Comparison of ENCODE assay signal across 17 cellular contexts in the genomic region with DNA sequence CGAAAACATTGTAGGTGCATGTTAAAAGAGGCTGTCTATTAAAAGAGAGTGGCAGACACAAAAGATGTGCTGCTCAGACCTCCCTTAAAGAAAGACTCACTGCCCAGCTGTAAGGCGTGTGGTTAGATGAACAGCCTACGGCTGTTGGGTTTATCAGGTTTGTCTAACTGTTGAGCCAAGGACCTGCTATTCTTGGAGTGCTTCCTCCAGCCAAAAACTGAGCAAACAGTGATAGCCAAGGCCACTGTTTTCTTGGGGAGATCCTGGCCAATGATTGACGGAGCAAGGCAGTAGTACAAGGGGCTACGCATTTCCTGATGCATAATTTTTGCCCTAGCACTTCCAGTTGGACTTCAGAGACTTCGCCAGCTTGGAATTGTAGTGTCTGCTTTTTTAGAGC. TPM values are rescaled to one million over a fixed set of nuclear protein-coding genes. Genes with fewer than 3 reads are reported as not detected.
A peak's percentile ranks its signal among the peaks of the same experiment; 100 is the strongest.
DNase-seq lines count a peak whose midpoint lies in the region; ATAC-seq, FAIRE-seq and TF ChIP-seq lines count a peak whose summit lies in the region.
"Had no signal": no experiment of that assay in that cellular context is flagged by ENCODE, and none has a peak within 500 bp of the region (broad histone marks: within the 10 kb centered on the region; RNA-seq: fewer than 3 reads in every experiment).

No MANE protein-coding gene starts in this region.

- H3K4me3 ChIP-seq in keratinocyte (ENCODE audit: control insufficient read depth in 2 of 3, extremely low read depth in 1 of 3, insufficient read depth in 2 of 3, low read depth in 1 of 3, low read length in 3 of 3): no peak overlapping the region

- H3K27me3 ChIP-seq in keratinocyte (ENCODE audit: control insufficient read depth, extremely low read depth, insufficient read depth, low read length): peaks cover 3% of the 10 kb centered on the region

- H3K4me3 Mint-ChIP-seq in activated naive CD4-positive, alpha-beta T cell treated with anti-CD3 and anti-CD28 coated beads for 36 hours: peak overlapping the region; percentile 52
- H3K4me3 Mint-ChIP-seq in activated T-helper 2 cell treated with anti-CD3 and anti-CD28 coated beads, Interferon-gamma antibody, Interleukin-2, Interleukin-4, amounts not matched to agents 10 μg/mL and 5 μg/mL and 100 μg/mL, durations not matched to agents 14 hours and 24 hours and 36 hours (ENCODE audit: low read depth): peak overlapping the region; percentile 74
- peak overlapping the region; percentile 62 to 66 for H3K4me3 Mint-ChIP-seq in stimulated activated naive CD8-positive, alpha-beta T cell treated with anti-CD3 and anti-CD28 coated beads, Interleukin-15, amount 100 ng/mL, for 72 hours

- no peak for TF ChIP-seq CTCF in keratinocyte (optimal IDR thresholded peaks at IDR 0.05 in 1 of 3, IDR thresholded peaks at IDR 0.05 in 1 of 3, conservative IDR thresholded peaks at IDR 0.05 in 1 of 3; ENCODE audit: extremely low read depth in 1 of 3, insufficient read depth in 2 of 3, low read length in 3 of 3)

- H3K36me3 ChIP-seq in keratinocyte (ENCODE audit: control insufficient read depth in 2 of 2, extremely low read depth in 1 of 2, insufficient read depth in 2 of 2, low read length in 2 of 2): no peaks in the 10 kb centered on the region

- intact Hi-C loops in activated naive CD4-positive, alpha-beta T cell treated with anti-CD3 and anti-CD28 coated beads for 36 hours (cut with micrococcal nuclease): loop anchor here (5.0 to 10.0 kb wide), 7 partner anchors 383 to 1274 kb away; a partner anchor contains a TSS
- intact Hi-C loops in activated T-helper 2 cell treated with anti-CD3 and anti-CD28 coated beads, Interferon-gamma antibody, Interleukin-2, Interleukin-4, amounts not matched to agents 10 μg/mL and 5 μg/mL and 100 μg/mL, durations not matched to agents 14 hours and 24 hours and 36 hours (cut with micrococcal nuclease): loop anchor here (5.0 to 10.0 kb wide), 4 partner anchors 43 to 1064 kb away; a partner anchor contains a TSS

- peaks cover 18% of the 10 kb centered on the region for H3K4me1 ChIP-seq in keratinocyte (ENCODE audit: control insufficient read depth, extremely low read depth, insufficient read depth, low read length)

- H3K9me3 ChIP-seq in keratinocyte (ENCODE audit: control insufficient read depth, low read depth, low read length): no peaks in the 10 kb centered on the region

- no peaks in the 10 kb centered on the region for H3K27me3 Mint-ChIP-seq in activated naive CD4-positive, alpha-beta T cell treated with anti-CD3 and anti-CD28 coated beads for 36 hours (ENCODE audit: low read depth)
- no peaks in the 10 kb centered on the region for H3K27me3 Mint-ChIP-seq in activated T-helper 2 cell treated with anti-CD3 and anti-CD28 coated beads, Interferon-gamma antibody, Interleukin-2, Interleukin-4, amounts not matched to agents 10 μg/mL and 5 μg/mL and 100 μg/mL, durations not matched to agents 14 hours and 24 hours and 36 hours (ENCODE audit: low read depth)
- H3K27me3 Mint-ChIP-seq in stimulated activated naive CD8-positive, alpha-beta T cell treated with anti-CD3 and anti-CD28 coated beads, Interleukin-15, amount 100 ng/mL, for 72 hours: no peaks in the 10 kb centered on the region

- dilution Hi-C loops in keratinocyte (cut with MboI; ENCODE audit: extremely low pct_ligation_motif_present, low sequenced_read_pairs): no loop called here

- no peak for FAIRE-seq in keratinocyte (lab: Jason Lieb, UNC)
- FAIRE-seq in frontal cortex (lab: Jason Lieb, UNC): no peak
- FAIRE-seq: astrocyte had no signal

- H3K9ac ChIP-seq in keratinocyte (ENCODE audit: control insufficient read depth, extremely low read depth, insufficient read depth, low read length): no peak overlapping the region

- H3K9me1 ChIP-seq in keratinocyte (ENCODE audit: control insufficient read depth, extremely low read depth, insufficient read depth, low read length): no peaks in the 10 kb centered on the region

- H2AFZ ChIP-seq in keratinocyte (ENCODE audit: control insufficient read depth, low read length): peak overlapping the region; percentile 12

- DNase-seq in activated naive CD4-positive, alpha-beta T cell treated with anti-CD3 and anti-CD28 coated beads for 36 hours: no peak
- DNase-seq in activated naive CD4-positive, alpha-beta T cell (lab: John Stamatoyannopoulos, UW): no peak
- no peak for DNase-seq in activated T-helper 2 cell treated with anti-CD3 and anti-CD28 coated beads, Interferon-gamma antibody, Interleukin-2, Interleukin-4, amounts not matched to agents 10 μg/mL and 5 μg/mL and 100 μg/mL, durations not matched to agents 14 hours and 24 hours and 36 hours (ENCODE audit: low spot score)
- DNase-seq in keratinocyte (ENCODE audit: low read depth, low spot score): no peak
- DNase-seq in stimulated activated naive CD8-positive, alpha-beta T cell treated with anti-CD3 and anti-CD28 coated beads, Interleukin-15, amount 100 ng/mL, for 72 hours: no peak
- DNase-seq in frontal cortex (ENCODE audit: low spot score in 2 of 2): no peak
- DNase-seq: effector CD8-positive, alpha-beta T cell; foreskin fibroblast; stimulated activated CD4-positive, alpha-beta T cell treated with anti-CD3 and anti-CD28 coated beads, Interleukin-15, amount 100 ng/mL, for 24 hours; SW 1271 had no signal

- no peaks in the 10 kb centered on the region for H4K20me1 ChIP-seq in keratinocyte (ENCODE audit: control insufficient read depth, extremely low read depth, insufficient read depth, low read length)

- ATAC-seq in stimulated activated naive CD8-positive, alpha-beta T cell treated with anti-CD3 and anti-CD28 coated beads, Interleukin-15, amount 100 ng/mL, for 72 hours: no peak
- ATAC-seq in HG02840 (IDR thresholded peaks at IDR 0.05; ENCODE audit: low FRiP score, unreplicated experiment): no peak
- ATAC-seq in HG03175 (IDR thresholded peaks at IDR 0.05; ENCODE audit: unreplicated experiment): no peak

- no peak overlapping the region for H3K4me2 ChIP-seq in keratinocyte (ENCODE audit: control insufficient read depth, extremely low read depth, insufficient read depth, low read depth, low read length)

- H3K79me2 ChIP-seq in keratinocyte (ENCODE audit: control insufficient read depth, insufficient read depth, low read length): peaks cover 31% of the 10 kb centered on the region

- H3K4me1 Mint-ChIP-seq in activated naive CD4-positive, alpha-beta T cell treated with anti-CD3 and anti-CD28 coated beads for 36 hours (ENCODE audit: low read depth): peaks cover 31% of the 10 kb centered on the region
- H3K4me1 Mint-ChIP-seq in activated T-helper 2 cell treated with anti-CD3 and anti-CD28 coated beads, Interferon-gamma antibody, Interleukin-2, Interleukin-4, amounts not matched to agents 10 μg/mL and 5 μg/mL and 100 μg/mL, durations not matched to agents 14 hours and 24 hours and 36 hours (ENCODE audit: low read depth): peaks cover 39% of the 10 kb centered on the region
- peaks cover 30% of the 10 kb centered on the region for H3K4me1 Mint-ChIP-seq in stimulated activated naive CD8-positive, alpha-beta T cell treated with anti-CD3 and anti-CD28 coated beads, Interleukin-15, amount 100 ng/mL, for 72 hours

- H3K27ac Mint-ChIP-seq in activated naive CD4-positive, alpha-beta T cell treated with anti-CD3 and anti-CD28 coated beads for 36 hours: peak overlapping the region; percentile 82
- H3K27ac Mint-ChIP-seq in activated T-helper 2 cell treated with anti-CD3 and anti-CD28 coated beads, Interferon-gamma antibody, Interleukin-2, Interleukin-4, amounts not matched to agents 10 μg/mL and 5 μg/mL and 100 μg/mL, durations not matched to agents 14 hours and 24 hours and 36 hours: peak overlapping the region; percentile 68
- peak overlapping the region in 1 of 2 donors; percentile 82 for H3K27ac Mint-ChIP-seq in stimulated activated naive CD8-positive, alpha-beta T cell treated with anti-CD3 and anti-CD28 coated beads, Interleukin-15, amount 100 ng/mL, for 72 hours

- peaks cover 13% of the 10 kb centered on the region for H3K36me3 Mint-ChIP-seq in activated naive CD4-positive, alpha-beta T cell treated with anti-CD3 and anti-CD28 coated beads for 36 hours (ENCODE audit: low read depth)
- H3K36me3 Mint-ChIP-seq in activated T-helper 2 cell treated with anti-CD3 and anti-CD28 coated beads, Interferon-gamma antibody, Interleukin-2, Interleukin-4, amounts not matched to agents 10 μg/mL and 5 μg/mL and 100 μg/mL, durations not matched to agents 14 hours and 24 hours and 36 hours (ENCODE audit: low read depth): peaks cover 20% of the 10 kb centered on the region

- H3K27ac ChIP-seq in keratinocyte (ENCODE audit: control insufficient read depth, insufficient read depth, low read length): no peak overlapping the region

- no peaks in the 10 kb centered on the region for H3K9me3 Mint-ChIP-seq in activated naive CD4-positive, alpha-beta T cell treated with anti-CD3 and anti-CD28 coated beads for 36 hours
- H3K9me3 Mint-ChIP-seq in activated T-helper 2 cell treated with anti-CD3 and anti-CD28 coated beads, Interferon-gamma antibody, Interleukin-2, Interleukin-4, amounts not matched to agents 10 μg/mL and 5 μg/mL and 100 μg/mL, durations not matched to agents 14 hours and 24 hours and 36 hours: no peaks in the 10 kb centered on the region
- H3K9me3 Mint-ChIP-seq in stimulated activated naive CD8-positive, alpha-beta T cell treated with anti-CD3 and anti-CD28 coated beads, Interleukin-15, amount 100 ng/mL, for 72 hours: no peaks in the 10 kb centered on the region

- CTCF ChIA-PET in activated naive CD4-positive, alpha-beta T cell treated with anti-CD3 and anti-CD28 coated beads for 36 hours (lab: Charles Lee): interaction anchor here (1.6 kb wide), 1 partner anchor 8 kb away, joined by 3 read pairs; no protein-coding TSS in a partner anchor

RNA-seq across cellular contexts. Expression of a gene that starts 1.4 kb away (rescaled TPM):
- total RNA-seq in activated naive CD4-positive, alpha-beta T cell treated with anti-CD3 and anti-CD28 coated beads for 36 hours: 10 to 100 TPM; 55.5 to 59.7 TPM
- total RNA-seq in activated T-helper 2 cell treated with anti-CD3 and anti-CD28 coated beads, Interferon-gamma antibody, Interleukin-2, Interleukin-4, amounts not matched to agents 10 μg/mL and 5 μg/mL and 100 μg/mL, durations not matched to agents 14 hours and 24 hours and 36 hours: 26.6 and 30.8 TPM in 2 replicates
- polyA plus RNA-seq in keratinocyte: 28.4 to 41.6 TPM (median 31.5 TPM) in 3 replicates
- polyA plus RNA-seq in keratinocyte (2011; ENCODE audit: low read depth): 49.3 TPM
- 29.3 and 43.9 TPM in 2 replicates for polyA plus RNA-seq in keratinocyte (2011; cell fraction: cytosol; rRNA removed)
- 56.6 and 69.8 TPM in 2 replicates for polyA plus RNA-seq in keratinocyte (2011; cell fraction: nucleus; rRNA removed)
- 48.5 and 49.6 TPM in 2 replicates for polyA plus RNA-seq in keratinocyte (2012; ENCODE audit: low replicate concordance)
- polyA minus RNA-seq in keratinocyte: 13.8 to 70.7 TPM (median 41.7 TPM) in 3 replicates
- polyA minus RNA-seq in keratinocyte (2011; cell fraction: cytosol; rRNA and poly(A)+ RNA removed): 33.8 TPM
- polyA minus RNA-seq in keratinocyte (2011; cell fraction: nucleus; rRNA and poly(A)+ RNA removed): 40.1 and 81.7 TPM in 2 replicates
- total RNA-seq in frontal cortex: 61.1 TPM

RNA-seq across cellular contexts. Expression of a gene that starts 3.4 kb away (rescaled TPM):
- total RNA-seq in activated naive CD4-positive, alpha-beta T cell treated with anti-CD3 and anti-CD28 coated beads for 36 hours: not detected
- not detected in 2 replicates for total RNA-seq in activated T-helper 2 cell treated with anti-CD3 and anti-CD28 coated beads, Interferon-gamma antibody, Interleukin-2, Interleukin-4, amounts not matched to agents 10 μg/mL and 5 μg/mL and 100 μg/mL, durations not matched to agents 14 hours and 24 hours and 36 hours
- not detected in 3 replicates for polyA plus RNA-seq in keratinocyte
- polyA plus RNA-seq in keratinocyte (2011; ENCODE audit: low read depth): not detected
- polyA plus RNA-seq in keratinocyte (2011; cell fraction: cytosol; rRNA removed): not detected in 2 replicates
- polyA plus RNA-seq in keratinocyte (2011; cell fraction: nucleus; rRNA removed): not detected in 2 replicates
- polyA plus RNA-seq in keratinocyte (2012; ENCODE audit: low replicate concordance): 0.08 TPM in 1 of 2 replicates, not detected in the other
- not detected in 3 replicates for polyA minus RNA-seq in keratinocyte
- not detected for polyA minus RNA-seq in keratinocyte (2011; cell fraction: cytosol; rRNA and poly(A)+ RNA removed)
- polyA minus RNA-seq in keratinocyte (2011; cell fraction: nucleus; rRNA and poly(A)+ RNA removed): not detected in 2 replicates
- 0.41 TPM for total RNA-seq in frontal cortex
- total RNA-seq: activated CD8-positive, alpha-beta memory T cell treated with anti-CD3 and anti-CD28 coated beads for 36 hours; astrocyte; Daoy; kidney epithelial cell had no signal
- polyA plus RNA-seq: neural cell had no signal
